17 cellular contexts compared by ENCODE assay signal in genomic region chr11:102516179-102516578, GRCh38. TPM values are rescaled to one million over a fixed set of nuclear protein-coding genes. Genes with fewer than 3 reads are reported as not detected.
DNase-seq lines count a peak whose midpoint lies in the region; ATAC-seq, FAIRE-seq and TF ChIP-seq lines count a peak whose summit lies in the region.
"Had no signal": no experiment of that assay in that cellular context is flagged by ENCODE, and none has a peak within 500 bp of the region (broad histone marks: within the 10 kb centered on the region; RNA-seq: fewer than 3 reads in every experiment).

No MANE protein-coding gene starts in this region.

- no peak overlapping the region for H3K27ac ChIP-seq in RWPE2 (ENCODE audit: poor library complexity, severe bottlenecking)
- H3K27ac ChIP-seq in epithelial cell of prostate: peak overlapping the region; percentile 73
- no peak overlapping the region for H3K27ac ChIP-seq in SK-N-SH (ENCODE audit: low read depth in 2 of 2, low read length in 1 of 2)
- H3K27ac ChIP-seq: A549, C4-2B had no signal

- H3K9me3 ChIP-seq in RWPE2 (ENCODE audit: severe bottlenecking) (no peaks in the 10 kb centered on the region), SK-N-SH (no peaks in the 10 kb centered on the region)
- H3K9me3 ChIP-seq: A549, BE2C had no signal

- H3K36me3 ChIP-seq in RWPE2 (ENCODE audit: low read depth) (no peaks in the 10 kb centered on the region), SK-N-SH (replicated peaks in 1 of 2; ENCODE audit: control insufficient read depth in 1 of 2, insufficient read depth in 2 of 2, low read length in 1 of 2) (no peaks in the 10 kb centered on the region)
- H3K36me3 ChIP-seq: BE2C had no signal

- no peak overlapping the region for H3K4me3 ChIP-seq in RWPE2 (ENCODE audit: severe bottlenecking)
- H3K4me3 ChIP-seq in SK-N-SH (ENCODE audit: low read depth in 2 of 2, low read length in 1 of 2): no peak overlapping the region
- H3K4me3 ChIP-seq: A549, GM12878 had no signal

- CTCF ChIA-PET in SK-N-SH (lab: Yijun Ruan, JAX): no interaction called here

- 80% methylated on average over 4 of the region's 4 CpGs for WGBS in SK-N-SH (ENCODE audit: low lambda C conversion rate)

- H2AFZ ChIP-seq in SK-N-SH (ENCODE audit: low read depth): no peak overlapping the region

- H3K27me3 ChIP-seq in RWPE2 (ENCODE audit: insufficient read depth, poor library complexity, severe bottlenecking) (no peaks in the 10 kb centered on the region), SK-N-SH (ENCODE audit: insufficient read depth) (no peaks in the 10 kb centered on the region)

- no peak for TF ChIP-seq CTCF in RWPE2 (IDR thresholded peaks at IDR 0.05; ENCODE audit: poor library complexity, severe bottlenecking)
- no peak for TF ChIP-seq CTCF in SK-N-SH (IDR thresholded peaks at IDR 0.05)

- H3K4me1 ChIP-seq in RWPE2 (ENCODE audit: insufficient read depth, poor library complexity, severe bottlenecking): peaks cover 9% of the 10 kb centered on the region
- no peaks in the 10 kb centered on the region for H3K4me1 ChIP-seq in SK-N-SH (ENCODE audit: control insufficient read depth in 1 of 2, insufficient read depth in 2 of 2, low read depth in 1 of 2, low read length in 1 of 2)
- H3K4me1 ChIP-seq: BE2C had no signal

- peak; percentile 71 for FAIRE-seq in HTR-8/SVneo (lab: Jason Lieb, UNC)
- FAIRE-seq: A549, GM12878 had no signal

- TF ChIP-seq RAD21 in SK-N-SH (IDR thresholded peaks at IDR 0.05; ENCODE audit: low read length): no peak

- POLR2A ChIA-PET in SK-N-SH (lab: Yijun Ruan, JAX): no interaction called here

- no peaks in the 10 kb centered on the region for H3K9me2 ChIP-seq in SK-N-SH

- TF ChIP-seq EP300 in SK-N-SH (IDR thresholded peaks at IDR 0.05; ENCODE audit: borderline replicate concordance in 1 of 2, low read depth in 1 of 2, low read length in 1 of 2): no peak

- H3K9ac ChIP-seq in SK-N-SH: no peak overlapping the region

- H3F3A ChIP-seq in SK-N-SH (replicated peaks; ENCODE audit: insufficient read depth): no peaks in the 10 kb centered on the region

- no peaks in the 10 kb centered on the region for H4K20me1 ChIP-seq in SK-N-SH (ENCODE audit: insufficient read depth)

- H3K79me2 ChIP-seq in SK-N-SH (ENCODE audit: insufficient read depth): no peaks in the 10 kb centered on the region

- ATAC-seq in RWPE2 (ENCODE audit: low read depth): peak; percentile 46; the same call in 1 of the 3 replicates
- ATAC-seq: A549, GM12878 had no signal

- no peak for DNase-seq in HTR-8/SVneo (ENCODE audit: insufficient read length, low spot score)
- no peak for DNase-seq in RWPE2 (ENCODE audit: low spot score)
- DNase-seq in epithelial cell of prostate (ENCODE audit: low read depth, low spot score): peak; percentile 52
- DNase-seq in NAMALWA (ENCODE audit: low spot score): no peak
- DNase-seq in HuH-7.5 (ENCODE audit: low spot score): no peak
- no peak for DNase-seq in SK-N-SH
- DNase-seq: BE2C; CD4-positive, alpha-beta memory T cell; DMS79; GOT3; HCEC 1CT; HFFc6; IMR-90 had no signal

- no peak overlapping the region for H3K4me2 ChIP-seq in SK-N-SH
- H3K4me2 ChIP-seq: A549 had no signal

TF ChIP-seq in SK-N-SH, 30 proteins besides CTCF, POLR2A, EP300 and RAD21:
- TF ChIP-seq YY1 (IDR thresholded peaks at IDR 0.05; ENCODE audit: low read depth) (no peak), JUND (IDR thresholded peaks at IDR 0.05) (no peak), RFX5 (IDR thresholded peaks at IDR 0.05; ENCODE audit: low read length) (no peak), USF2 (IDR thresholded peaks at IDR 0.05; ENCODE audit: borderline replicate concordance, low read depth, low read length) (no peak), FOSL2 (IDR thresholded peaks at IDR 0.05; ENCODE audit: borderline replicate concordance, low read depth) (no peak), FOXM1 (IDR thresholded peaks at IDR 0.05; ENCODE audit: low read depth) (no peak), TAF1 (IDR thresholded peaks at IDR 0.05; ENCODE audit: borderline replicate concordance, low read depth, low read length) (no peak), GABPA (IDR thresholded peaks at IDR 0.05; ENCODE audit: low read depth) (no peak), TEAD4 (IDR thresholded peaks at IDR 0.05; ENCODE audit: borderline replicate concordance, insufficient read depth) (no peak), SMC3 (IDR thresholded peaks at IDR 0.05; ENCODE audit: low read depth, low read length) (no peak), FOXJ3 (CRISPR knock-in tag; IDR thresholded peaks at IDR 0.05) (no peak)
- TF ChIP-seq, protein P1, sequence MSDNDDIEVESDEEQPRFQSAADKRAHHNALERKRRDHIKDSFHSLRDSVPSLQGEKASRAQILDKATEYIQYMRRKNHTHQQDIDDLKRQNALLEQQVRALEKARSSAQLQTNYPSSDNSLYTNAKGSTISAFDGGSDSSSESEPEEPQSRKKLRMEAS (IDR thresholded peaks at IDR 0.05; ENCODE audit: low read depth): no peak

RNA-seq across cellular contexts. Expression of gene MMP7, which starts 14.4 kb away (rescaled TPM):
- polyA plus RNA-seq in SK-N-SH (2012; rRNA removed): 0.13 and 0.36 TPM in 2 replicates
- polyA plus RNA-seq in SK-N-SH (2012; cell fraction: cytosol; rRNA removed): 0.29 and 0.36 TPM in 2 replicates
- 0.25 and 0.27 TPM in 2 replicates for polyA plus RNA-seq in SK-N-SH (2012; cell fraction: nucleus; rRNA removed)
- polyA plus RNA-seq: AG04450; CD4-positive, alpha-beta memory T cell; IMR-90 had no signal
